In the genomic region with DNA sequence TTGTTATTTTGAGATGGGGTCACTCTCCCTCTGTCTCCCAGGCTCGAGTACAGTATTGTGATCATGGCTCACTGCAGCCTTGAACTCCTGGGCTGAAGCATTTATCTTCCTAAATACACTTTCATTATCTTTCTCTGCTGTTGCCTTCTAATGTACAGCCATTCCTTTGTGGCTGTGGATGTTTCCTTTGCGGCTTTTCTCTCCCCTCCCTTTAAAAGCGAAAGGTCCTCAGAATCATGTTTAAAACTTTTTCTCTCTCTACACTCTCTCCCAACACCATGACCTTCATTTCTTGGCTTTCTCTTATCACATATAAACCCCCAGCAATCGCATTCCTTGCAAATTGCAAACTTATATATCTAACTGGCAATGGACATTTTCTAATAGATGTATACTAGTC, we compare ENCODE assay signal across 31 cellular contexts. TPM values are rescaled to one million over a fixed set of nuclear protein-coding genes. Genes with fewer than 3 reads are reported as not detected.
DNase-seq lines count a peak whose midpoint lies in the region; ATAC-seq, FAIRE-seq and TF ChIP-seq lines count a peak whose summit lies in the region.
"Had no signal": no experiment of that assay in that cellular context is flagged by ENCODE, and none has a peak within 500 bp of the region (broad histone marks: within the 10 kb centered on the region; RNA-seq: fewer than 3 reads in every experiment).

No MANE protein-coding gene starts in this region.

- H4K20me1 ChIP-seq in GM12878 (ENCODE audit: control insufficient read depth, insufficient read depth) = no peaks in the 10 kb centered on the region
- H4K20me1 ChIP-seq: BLaER1 had no signal

- H3K36me3 Mint-ChIP-seq in activated CD8-positive, alpha-beta T cell treated with anti-CD3 and anti-CD28 coated beads, Interleukin-2, amount 10 ng/mL, durations not matched to agents 7 days and 5 days (ENCODE audit: low read depth) = no peaks in the 10 kb centered on the region
- H3K36me3 Mint-ChIP-seq in activated CD8-positive, alpha-beta T cell treated with anti-CD3 and anti-CD28 coated beads for 36 hours (ENCODE audit: low read depth) = no peaks in the 10 kb centered on the region
- no peaks in the 10 kb centered on the region for H3K36me3 Mint-ChIP-seq in glutamatergic neuron (ENCODE audit: unreplicated experiment)
- H3K36me3 Mint-ChIP-seq in CD8-positive, alpha-beta T cell = no peaks in the 10 kb centered on the region
- H3K36me3 Mint-ChIP-seq: CD4-positive, CD25-positive, alpha-beta regulatory T cell had no signal

- peaks cover 22% of the 10 kb centered on the region for H3K4me1 Mint-ChIP-seq in activated CD8-positive, alpha-beta T cell treated with anti-CD3 and anti-CD28 coated beads, Interleukin-2, amount 10 ng/mL, durations not matched to agents 7 days and 5 days (ENCODE audit: low read depth)
- peaks cover 20% of the 10 kb centered on the region for H3K4me1 Mint-ChIP-seq in activated CD8-positive, alpha-beta T cell treated with anti-CD3 and anti-CD28 coated beads for 36 hours (ENCODE audit: low read depth)
- no peaks in the 10 kb centered on the region for H3K4me1 Mint-ChIP-seq in glutamatergic neuron (ENCODE audit: low read depth, unreplicated experiment)
- peaks cover 7% of the 10 kb centered on the region for H3K4me1 Mint-ChIP-seq in CD8-positive, alpha-beta T cell (ENCODE audit: low read depth)

- H2AFZ ChIP-seq in GM12878 (ENCODE audit: control insufficient read depth, low read depth, low read length) = peak overlapping the region; percentile 48

- intact Hi-C loops in activated CD8-positive, alpha-beta T cell treated with anti-CD3 and anti-CD28 coated beads for 36 hours (cut with micrococcal nuclease) = no loop called here
- intact Hi-C loops in GM12878 (cut with micrococcal nuclease; ENCODE audit: unreplicated experiment) = no loop called here
- intact Hi-C loops in CD8-positive, alpha-beta T cell (cut with DNase I, micrococcal nuclease) = no loop called here

- no peaks in the 10 kb centered on the region for H3K9me3 ChIP-seq in MG63
- H3K9me3 ChIP-seq in GM12878 (replicated peaks; ENCODE audit: control insufficient read depth, insufficient read depth, low read length) = no peaks in the 10 kb centered on the region; the same call in 2 of the 3 replicates
- H3K9me3 ChIP-seq in CD8-positive, alpha-beta T cell (ENCODE audit: low read length) = no peaks in the 10 kb centered on the region
- H3K9me3 ChIP-seq: BLaER1, HAP-1 had no signal

- H3K4me2 ChIP-seq in GM12878 (ENCODE audit: control insufficient read depth, insufficient read depth) = peak overlapping the region; percentile 58
- H3K4me2 ChIP-seq: BLaER1 had no signal

- H3K4me3 ChIP-seq in MG63 = 0 out of 2 replicates have a peak overlapping the region, but pooled peaks have one; percentile 0
- H3K4me3 ChIP-seq in GM12878 = peak overlapping the region; percentile 42; the same call in 1 of the 2 replicates
- no peak overlapping the region for H3K4me3 ChIP-seq in CD8-positive, alpha-beta T cell (ENCODE audit: low read depth, low read length)
- H3K4me3 ChIP-seq: BLaER1, HAP-1, K562 had no signal

- in situ Hi-C loops in GM12878 (cut with MboI) = no loop called here

- TF ChIP-seq POLR2A in GM12878 (IDR thresholded peaks at IDR 0.05; ENCODE audit: low read depth, low read length) = no peak

- no TSS peak for BruUV-seq in GM12878 (replicated peaks; lab: Mats Ljungman, UMichigan)

- TF ChIP-seq EP300 in GM12878 (IDR thresholded peaks at IDR 0.05; ENCODE audit: borderline replicate concordance in 1 of 2, control insufficient read depth in 1 of 2, low read depth in 2 of 2, low read length in 2 of 2) = no peak

- CTCF ChIA-PET in activated CD8-positive, alpha-beta T cell treated with anti-CD3 and anti-CD28 coated beads, Interleukin-2, amount 10 ng/mL, durations not matched to agents 7 days and 5 days (lab: Charles Lee) = no interaction called here
- CTCF ChIA-PET in activated CD8-positive, alpha-beta T cell treated with anti-CD3 and anti-CD28 coated beads for 36 hours (lab: Charles Lee) = no interaction called here
- CTCF ChIA-PET in GM12878 (lab: Yijun Ruan, JAX) = no interaction called here
- CTCF ChIA-PET in CD8-positive, alpha-beta T cell (lab: Charles Lee) = no interaction called here

- ATAC-seq in activated CD8-positive, alpha-beta T cell treated with anti-CD3 and anti-CD28 coated beads, Interleukin-2, amount 10 ng/mL, durations not matched to agents 7 days and 5 days = no peak
- no peak for ATAC-seq in activated CD8-positive, alpha-beta T cell treated with anti-CD3 and anti-CD28 coated beads for 36 hours
- ATAC-seq in GM12878 = no peak
- no peak for ATAC-seq in CD8-positive, alpha-beta T cell
- ATAC-seq: K562, Panc1 had no signal

- H3K36me3 ChIP-seq in MG63 (no peaks in the 10 kb centered on the region), GM12878 (ENCODE audit: control insufficient read depth in 2 of 2, insufficient read depth in 2 of 2, low read length in 1 of 2) (no peaks in the 10 kb centered on the region)
- no peaks in the 10 kb centered on the region for H3K36me3 ChIP-seq in CD8-positive, alpha-beta T cell (ENCODE audit: insufficient read depth, low read length)
- H3K36me3 ChIP-seq: BLaER1, HAP-1 had no signal

- peak overlapping the region; percentile 36; the same call in 1 of the 2 replicates for H3K9ac ChIP-seq in GM12878 (ENCODE audit: control insufficient read depth, insufficient read depth, low read length)
- H3K9ac ChIP-seq: BLaER1 had no signal

- TF ChIP-seq CTCF in activated CD8-positive, alpha-beta T cell treated with anti-CD3 and anti-CD28 coated beads for 36 hours (IDR thresholded peaks at IDR 0.05) = no peak
- TF ChIP-seq CTCF in GM12878 (IDR thresholded peaks at IDR 0.05 in 2 of 3, conservative IDR thresholded peaks at IDR 0.05 in 1 of 3; ENCODE audit: control insufficient read depth in 2 of 3, extremely low read depth in 1 of 3, insufficient read depth in 1 of 3, low read depth in 3 of 3, low read length in 3 of 3) (no peak), glutamatergic neuron (IDR thresholded peaks at IDR 0.05; ENCODE audit: partially characterized antibody, unreplicated experiment) (no peak)
- TF ChIP-seq CTCF in CD8-positive, alpha-beta T cell (IDR thresholded peaks at IDR 0.05) = no peak

- H3K27me3 Mint-ChIP-seq in activated CD8-positive, alpha-beta T cell treated with anti-CD3 and anti-CD28 coated beads, Interleukin-2, amount 10 ng/mL, durations not matched to agents 7 days and 5 days (ENCODE audit: low read depth) = peaks cover 43% of the 10 kb centered on the region
- H3K27me3 Mint-ChIP-seq in activated CD8-positive, alpha-beta T cell treated with anti-CD3 and anti-CD28 coated beads for 36 hours = peaks cover 36% of the 10 kb centered on the region
- no peaks in the 10 kb centered on the region for H3K27me3 Mint-ChIP-seq in glutamatergic neuron (ENCODE audit: unreplicated experiment)
- H3K27me3 Mint-ChIP-seq in CD8-positive, alpha-beta T cell (ENCODE audit: low read depth) = peaks cover 37% of the 10 kb centered on the region

- no peak for TF ChIP-seq RAD21 in GM12878 (IDR thresholded peaks at IDR 0.05; ENCODE audit: insufficient read depth, low read depth, low read length)

- peak overlapping the region; percentile 58 for H3K27ac ChIP-seq in GM12878 (ENCODE audit: control insufficient read depth, insufficient read depth)
- H3K27ac ChIP-seq in CD8-positive, alpha-beta T cell (ENCODE audit: low read depth, low read length) = no peak overlapping the region
- H3K27ac ChIP-seq: BLaER1, RWPE1 had no signal

- no peak overlapping the region for H3K27ac Mint-ChIP-seq in activated CD8-positive, alpha-beta T cell treated with anti-CD3 and anti-CD28 coated beads, Interleukin-2, amount 10 ng/mL, durations not matched to agents 7 days and 5 days
- no peak overlapping the region for H3K27ac Mint-ChIP-seq in activated CD8-positive, alpha-beta T cell treated with anti-CD3 and anti-CD28 coated beads for 36 hours
- no peak overlapping the region for H3K27ac Mint-ChIP-seq in glutamatergic neuron (ENCODE audit: unreplicated experiment)
- H3K27ac Mint-ChIP-seq in CD8-positive, alpha-beta T cell = no peak overlapping the region
- H3K27ac Mint-ChIP-seq: CD4-positive, CD25-positive, alpha-beta regulatory T cell had no signal

- POLR2A ChIA-PET in activated CD8-positive, alpha-beta T cell treated with anti-CD3 and anti-CD28 coated beads, Interleukin-2, amount 10 ng/mL, durations not matched to agents 7 days and 5 days (lab: Charles Lee) = no interaction called here
- POLR2A ChIA-PET in activated CD8-positive, alpha-beta T cell treated with anti-CD3 and anti-CD28 coated beads for 36 hours (lab: Charles Lee) = no interaction called here
- POLR2A ChIA-PET in GM12878 (lab: Charles Lee) = no interaction called here
- POLR2A ChIA-PET in CD8-positive, alpha-beta T cell (lab: Charles Lee) = no interaction called here

- RAD21 ChIA-PET in GM12878 (lab: Charles Lee; ENCODE audit: unreplicated experiment) = no interaction called here

- H3K4me3 Mint-ChIP-seq in activated CD8-positive, alpha-beta T cell treated with anti-CD3 and anti-CD28 coated beads, Interleukin-2, amount 10 ng/mL, durations not matched to agents 7 days and 5 days = peak overlapping the region; percentile 1
- H3K4me3 Mint-ChIP-seq in activated CD8-positive, alpha-beta T cell treated with anti-CD3 and anti-CD28 coated beads for 36 hours = no peak overlapping the region
- H3K4me3 Mint-ChIP-seq in glutamatergic neuron (ENCODE audit: unreplicated experiment) = no peak overlapping the region
- H3K4me3 Mint-ChIP-seq in CD8-positive, alpha-beta T cell = no peak overlapping the region
- H3K4me3 Mint-ChIP-seq: CD4-positive, CD25-positive, alpha-beta regulatory T cell had no signal

- SMC1A ChIA-PET in GM12878 (lab: Charles Lee; ENCODE audit: uncharacterized antibody, unreplicated experiment) = no interaction called here

- H3K9me3 Mint-ChIP-seq in activated CD8-positive, alpha-beta T cell treated with anti-CD3 and anti-CD28 coated beads, Interleukin-2, amount 10 ng/mL, durations not matched to agents 7 days and 5 days (ENCODE audit: insufficient read depth) = no peaks in the 10 kb centered on the region
- peaks cover 4% of the 10 kb centered on the region for H3K9me3 Mint-ChIP-seq in activated CD8-positive, alpha-beta T cell treated with anti-CD3 and anti-CD28 coated beads for 36 hours
- no peaks in the 10 kb centered on the region for H3K9me3 Mint-ChIP-seq in glutamatergic neuron (ENCODE audit: unreplicated experiment)
- H3K9me3 Mint-ChIP-seq in CD8-positive, alpha-beta T cell = no peaks in the 10 kb centered on the region

- H3K79me2 ChIP-seq in GM12878 (ENCODE audit: control insufficient read depth, insufficient read depth, low read length) = no peaks in the 10 kb centered on the region

- FAIRE-seq in GM12878 (lab: Jason Lieb, UNC) = no peak
- FAIRE-seq: D721Med, G401.6, GM12891, HTR-8/SVneo, K562 had no signal

- WGBS in GM12878 (ENCODE audit: insufficient coverage, insufficient replicate concordance, low lambda C conversion rate, missing lambda C conversion rate) = 30% methylated on average over 4 of the region's 4 CpGs

- peaks cover 80% of the 10 kb centered on the region for H3K27me3 ChIP-seq in MG63
- H3K27me3 ChIP-seq in GM12878 (replicated peaks in 1 of 2; ENCODE audit: control insufficient read depth in 2 of 2, insufficient read depth in 2 of 2, low read length in 1 of 2) = no peaks in the 10 kb centered on the region
- H3K27me3 ChIP-seq in CD8-positive, alpha-beta T cell (ENCODE audit: insufficient read depth, low read length) = no peaks in the 10 kb centered on the region
- H3K27me3 ChIP-seq: BLaER1 had no signal

- no peak for DNase-seq in activated CD8-positive, alpha-beta T cell treated with anti-CD3 and anti-CD28 coated beads, Interleukin-2, amount 10 ng/mL, durations not matched to agents 7 days and 5 days
- DNase-seq in activated CD8-positive, alpha-beta T cell treated with anti-CD3 and anti-CD28 coated beads for 36 hours = no peak
- DNase-seq in GDM1 (lab: John Stamatoyannopoulos, UW) (peak; percentile 5), MG63 (no peak), GM12878 (ENCODE audit: low read depth, low spot score) (no peak), glutamatergic neuron (no peak), MV-4-11 (lab: John Stamatoyannopoulos, UW) (no peak)
- no peak for DNase-seq in CD8-positive, alpha-beta T cell
- DNase-seq: 8988T; CD4-positive, CD25-positive, alpha-beta regulatory T cell; DMS53; NCI-H1048; NCI-H1417; NCI-H1694; NCI-H2029 treated with DMSO at 0.1 percent for 48 hours; NCI-H2227 treated with DMSO at 0.1 percent for 48 hours; NCI-H526 treated with DMSO at 0.1 percent for 48 hours; SHP77 had no signal

- peaks cover 22% of the 10 kb centered on the region for H3K4me1 ChIP-seq in GM12878 (ENCODE audit: control insufficient read depth, insufficient read depth, low read length)
- no peaks in the 10 kb centered on the region for H3K4me1 ChIP-seq in CD8-positive, alpha-beta T cell (ENCODE audit: insufficient read depth, low read length)
- H3K4me1 ChIP-seq: HAP-1 had no signal

RNA-seq across cellular contexts. Expression of a gene that starts 1.6 kb away (rescaled TPM):
- total RNA-seq in activated CD8-positive, alpha-beta T cell treated with anti-CD3 and anti-CD28 coated beads, Interleukin-2, amount 10 ng/mL, durations not matched to agents 7 days and 5 days = not detected
- total RNA-seq in activated CD8-positive, alpha-beta T cell treated with anti-CD3 and anti-CD28 coated beads for 36 hours = not detected
- total RNA-seq in MG63 (2014; rRNA removed; shearing (Covaris generic); ENCODE audit: low replicate concordance) = not detected in 2 replicates
- total RNA-seq in GM12878 (2013; cell fraction: nucleolus; rRNA removed) = 5.9 and 6.9 TPM in 2 replicates
- total RNA-seq in GM12878 (2014; rRNA removed) (0.33 and 0.73 TPM in 2 replicates), GM12878 (2014; rRNA removed; fragmentation: Illumina TruSeq; extraction: Trizol) (0.31 and 0.46 TPM in 2 replicates), GM12878 (2021) (0.26 TPM in 1 of 2 replicates, not detected in the other), glutamatergic neuron (ENCODE audit: unreplicated experiment) (not detected)
- polyA plus RNA-seq in GM12878 (2011; ENCODE audit: low read depth) = not detected
- polyA plus RNA-seq in GM12878 (2011; rRNA removed) (2.8 and 3.7 TPM in 2 replicates), GM12878 (2014; fragmentation: Illumina TruSeq; extraction: Trizol) (0.43 and 1.1 TPM in 2 replicates), GM12878 (2014; fragmentation: Nextera tagmentation; extraction: Ambion mirVana) (1 to 10 TPM; 1.3 to 1.8 TPM), GM12878 (2014; rRNA removed) (0.06 and 0.59 TPM in 2 replicates), GM12878 (2016; fragmentation: Nextera tagmentation; extraction: Ambion mirVana) (not detected)
- polyA plus RNA-seq in GM12878 (2011; cell fraction: cytosol; rRNA removed) = 1.2 and 2.1 TPM in 2 replicates
- polyA plus RNA-seq in GM12878 (2011; cell fraction: nucleus; rRNA removed) = 2.0 and 3.0 TPM in 2 replicates
- polyA plus RNA-seq in GM12878 (2012) = 0.23 and 0.36 TPM in 2 replicates
- polyA minus RNA-seq in GM12878 (2011; rRNA and poly(A)+ RNA removed) = 3.3 and 3.8 TPM in 2 replicates
- polyA minus RNA-seq in GM12878 (2011; cell fraction: cytosol; rRNA and poly(A)+ RNA removed) = not detected in 2 replicates
- 2.6 and 3.0 TPM in 2 replicates for polyA minus RNA-seq in GM12878 (2011; cell fraction: nucleus; rRNA and poly(A)+ RNA removed)
- not detected for total RNA-seq in CD8-positive, alpha-beta T cell
- total RNA-seq: CD4-positive, CD25-positive, alpha-beta regulatory T cell; K562; LHCN-M2; MCF 10A; NCI-H460; SK-MEL-5 had no signal
- polyA plus RNA-seq: CD4-positive, CD25-positive, alpha-beta regulatory T cell; K562 had no signal

RNA-seq across cellular contexts. Expression of a gene that starts 15.8 kb away (rescaled TPM):
- not detected for total RNA-seq in activated CD8-positive, alpha-beta T cell treated with anti-CD3 and anti-CD28 coated beads, Interleukin-2, amount 10 ng/mL, durations not matched to agents 7 days and 5 days
- not detected for total RNA-seq in activated CD8-positive, alpha-beta T cell treated with anti-CD3 and anti-CD28 coated beads for 36 hours
- not detected in 2 replicates for total RNA-seq in MG63 (2014; rRNA removed; shearing (Covaris generic); ENCODE audit: low replicate concordance)
- 4.9 and 6.9 TPM in 2 replicates for total RNA-seq in GM12878 (2013; cell fraction: nucleolus; rRNA removed)
- total RNA-seq in GM12878 (2014; rRNA removed) = not detected in 2 replicates
- not detected in 2 replicates for total RNA-seq in GM12878 (2014; rRNA removed; fragmentation: Illumina TruSeq; extraction: Trizol)
- not detected in 2 replicates for total RNA-seq in GM12878 (2021)
- polyA plus RNA-seq in GM12878 (2011; ENCODE audit: low read depth) = not detected
- 0.06 TPM in 1 of 2 replicates, not detected in the other for polyA plus RNA-seq in GM12878 (2011; rRNA removed)
- not detected in 2 replicates for polyA plus RNA-seq in GM12878 (2011; cell fraction: cytosol; rRNA removed)
- polyA plus RNA-seq in GM12878 (2011; cell fraction: nucleus; rRNA removed) = 0.38 and 1.4 TPM in 2 replicates
- not detected in 2 replicates for polyA plus RNA-seq in GM12878 (2012)
- polyA plus RNA-seq in GM12878 (2014; fragmentation: Illumina TruSeq; extraction: Trizol) = not detected in 2 replicates
- polyA plus RNA-seq in GM12878 (2014; fragmentation: Nextera tagmentation; extraction: Ambion mirVana) = not detected
- polyA plus RNA-seq in GM12878 (2014; rRNA removed) = not detected in 2 replicates
- polyA plus RNA-seq in GM12878 (2016; fragmentation: Nextera tagmentation; extraction: Ambion mirVana) = not detected
- polyA minus RNA-seq in GM12878 (2011; rRNA and poly(A)+ RNA removed) = 0.37 TPM in 1 of 2 replicates, not detected in the other
- not detected in 2 replicates for polyA minus RNA-seq in GM12878 (2011; cell fraction: cytosol; rRNA and poly(A)+ RNA removed)
- polyA minus RNA-seq in GM12878 (2011; cell fraction: nucleus; rRNA and poly(A)+ RNA removed) = 0.60 TPM in 1 of 2 replicates, not detected in the other
- not detected for total RNA-seq in glutamatergic neuron (ENCODE audit: unreplicated experiment)
- not detected for total RNA-seq in CD8-positive, alpha-beta T cell
- total RNA-seq: CD4-positive, CD25-positive, alpha-beta regulatory T cell; K562; LHCN-M2; MCF 10A; NCI-H460; SK-MEL-5 had no signal
- polyA plus RNA-seq: CD4-positive, CD25-positive, alpha-beta regulatory T cell; K562 had no signal

RNA-seq across cellular contexts. Expression of a gene that starts 25.3 kb away (rescaled TPM):
- total RNA-seq in activated CD8-positive, alpha-beta T cell treated with anti-CD3 and anti-CD28 coated beads, Interleukin-2, amount 10 ng/mL, durations not matched to agents 7 days and 5 days = not detected
- not detected for total RNA-seq in activated CD8-positive, alpha-beta T cell treated with anti-CD3 and anti-CD28 coated beads for 36 hours
- not detected in 2 replicates for total RNA-seq in MG63 (2014; rRNA removed; shearing (Covaris generic); ENCODE audit: low replicate concordance)
- not detected in 2 replicates for total RNA-seq in GM12878 (2013; cell fraction: nucleolus; rRNA removed)
- total RNA-seq in GM12878 (2014; rRNA removed) = not detected in 2 replicates
- not detected in 2 replicates for total RNA-seq in GM12878 (2014; rRNA removed; fragmentation: Illumina TruSeq; extraction: Trizol)
- not detected in 2 replicates for total RNA-seq in GM12878 (2021)
- polyA plus RNA-seq in GM12878 (2011; ENCODE audit: low read depth) = not detected
- not detected in 2 replicates for polyA plus RNA-seq in GM12878 (2011; rRNA removed)
- polyA plus RNA-seq in GM12878 (2011; cell fraction: cytosol; rRNA removed) = not detected in 2 replicates
- not detected in 2 replicates for polyA plus RNA-seq in GM12878 (2011; cell fraction: nucleus; rRNA removed)
- not detected in 2 replicates for polyA plus RNA-seq in GM12878 (2012)
- not detected in 2 replicates for polyA plus RNA-seq in GM12878 (2014; fragmentation: Illumina TruSeq; extraction: Trizol)
- not detected for polyA plus RNA-seq in GM12878 (2014; fragmentation: Nextera tagmentation; extraction: Ambion mirVana)
- polyA plus RNA-seq in GM12878 (2014; rRNA removed) = not detected in 2 replicates
- polyA plus RNA-seq in GM12878 (2016; fragmentation: Nextera tagmentation; extraction: Ambion mirVana) = not detected
- not detected in 2 replicates for polyA minus RNA-seq in GM12878 (2011; rRNA and poly(A)+ RNA removed)
- polyA minus RNA-seq in GM12878 (2011; cell fraction: cytosol; rRNA and poly(A)+ RNA removed) = not detected in 2 replicates
- polyA minus RNA-seq in GM12878 (2011; cell fraction: nucleus; rRNA and poly(A)+ RNA removed) = not detected in 2 replicates
- not detected for total RNA-seq in glutamatergic neuron (ENCODE audit: unreplicated experiment)
- not detected for total RNA-seq in CD8-positive, alpha-beta T cell
- total RNA-seq: CD4-positive, CD25-positive, alpha-beta regulatory T cell; K562; LHCN-M2; MCF 10A; NCI-H460; SK-MEL-5 had no signal
- polyA plus RNA-seq: CD4-positive, CD25-positive, alpha-beta regulatory T cell; K562 had no signal

RNA-seq across cellular contexts. Expression of a gene that starts 32.9 kb away (rescaled TPM):
- not detected for total RNA-seq in activated CD8-positive, alpha-beta T cell treated with anti-CD3 and anti-CD28 coated beads, Interleukin-2, amount 10 ng/mL, durations not matched to agents 7 days and 5 days
- not detected for total RNA-seq in activated CD8-positive, alpha-beta T cell treated with anti-CD3 and anti-CD28 coated beads for 36 hours
- total RNA-seq in MG63 (2014; rRNA removed; shearing (Covaris generic); ENCODE audit: low replicate concordance) = not detected in 2 replicates
- 1.2 and 2.0 TPM in 2 replicates for total RNA-seq in GM12878 (2013; cell fraction: nucleolus; rRNA removed)
- total RNA-seq in GM12878 (2014; rRNA removed) (0.22 TPM in 1 of 2 replicates, not detected in the other), GM12878 (2014; rRNA removed; fragmentation: Illumina TruSeq; extraction: Trizol) (not detected in 2 replicates), GM12878 (2021) (not detected in 2 replicates), glutamatergic neuron (ENCODE audit: unreplicated experiment) (not detected)
- not detected for polyA plus RNA-seq in GM12878 (2011; ENCODE audit: low read depth)
- polyA plus RNA-seq in GM12878 (2011; rRNA removed) (0.04 and 0.14 TPM in 2 replicates), GM12878 (2014; fragmentation: Illumina TruSeq; extraction: Trizol) (not detected in 2 replicates), GM12878 (2014; fragmentation: Nextera tagmentation; extraction: Ambion mirVana) (not detected), GM12878 (2014; rRNA removed) (not detected in 2 replicates), GM12878 (2016; fragmentation: Nextera tagmentation; extraction: Ambion mirVana) (not detected)
- polyA plus RNA-seq in GM12878 (2011; cell fraction: cytosol; rRNA removed) = not detected in 2 replicates
- 0.25 and 0.39 TPM in 2 replicates for polyA plus RNA-seq in GM12878 (2011; cell fraction: nucleus; rRNA removed)
- polyA plus RNA-seq in GM12878 (2012) = not detected in 2 replicates
- not detected in 2 replicates for polyA minus RNA-seq in GM12878 (2011; rRNA and poly(A)+ RNA removed)
- not detected in 2 replicates for polyA minus RNA-seq in GM12878 (2011; cell fraction: cytosol; rRNA and poly(A)+ RNA removed)
- 0.36 TPM in 1 of 2 replicates, not detected in the other for polyA minus RNA-seq in GM12878 (2011; cell fraction: nucleus; rRNA and poly(A)+ RNA removed)
- total RNA-seq in CD8-positive, alpha-beta T cell = not detected
- total RNA-seq: CD4-positive, CD25-positive, alpha-beta regulatory T cell; K562; LHCN-M2; MCF 10A; NCI-H460; SK-MEL-5 had no signal
- polyA plus RNA-seq: CD4-positive, CD25-positive, alpha-beta regulatory T cell; K562 had no signal

RNA-seq across cellular contexts. Expression of a gene that starts 48.4 kb away (rescaled TPM):
- total RNA-seq in activated CD8-positive, alpha-beta T cell treated with anti-CD3 and anti-CD28 coated beads, Interleukin-2, amount 10 ng/mL, durations not matched to agents 7 days and 5 days = 10 to 100 TPM; 17.9 to 18.8 TPM
- total RNA-seq in activated CD8-positive, alpha-beta T cell treated with anti-CD3 and anti-CD28 coated beads for 36 hours = 10 to 100 TPM; 15.6 to 15.8 TPM
- total RNA-seq in MG63 (2014; rRNA removed; shearing (Covaris generic); ENCODE audit: low replicate concordance) = 46.6 and 58.6 TPM in 2 replicates
- total RNA-seq in GM12878 (2013; cell fraction: nucleolus; rRNA removed) = 61.0 and 61.2 TPM in 2 replicates
- 17.7 and 20.2 TPM in 2 replicates for total RNA-seq in GM12878 (2014; rRNA removed)
- 15.3 and 15.8 TPM in 2 replicates for total RNA-seq in GM12878 (2014; rRNA removed; fragmentation: Illumina TruSeq; extraction: Trizol)
- total RNA-seq in GM12878 (2021) = 17.2 and 17.7 TPM in 2 replicates
- polyA plus RNA-seq in GM12878 (2011; ENCODE audit: low read depth) = 6.7 TPM
- 37.7 and 53.4 TPM in 2 replicates for polyA plus RNA-seq in GM12878 (2011; rRNA removed)
- 14.3 and 14.9 TPM in 2 replicates for polyA plus RNA-seq in GM12878 (2011; cell fraction: cytosol; rRNA removed)
- polyA plus RNA-seq in GM12878 (2011; cell fraction: nucleus; rRNA removed) = 31.9 and 42.0 TPM in 2 replicates
- polyA plus RNA-seq in GM12878 (2012) = 8.9 and 14.1 TPM in 2 replicates
- polyA plus RNA-seq in GM12878 (2014; fragmentation: Illumina TruSeq; extraction: Trizol) = 18.3 and 23.1 TPM in 2 replicates
- 1 to 10 TPM; 3.8 to 5.8 TPM for polyA plus RNA-seq in GM12878 (2014; fragmentation: Nextera tagmentation; extraction: Ambion mirVana)
- 13.7 and 15.8 TPM in 2 replicates for polyA plus RNA-seq in GM12878 (2014; rRNA removed)
- 10 to 100 TPM; 17.5 to 18.6 TPM for polyA plus RNA-seq in GM12878 (2016; fragmentation: Nextera tagmentation; extraction: Ambion mirVana)
- 34.8 and 44.0 TPM in 2 replicates for polyA minus RNA-seq in GM12878 (2011; rRNA and poly(A)+ RNA removed)
- 11.2 and 14.0 TPM in 2 replicates for polyA minus RNA-seq in GM12878 (2011; cell fraction: cytosol; rRNA and poly(A)+ RNA removed)
- 49.2 and 52.4 TPM in 2 replicates for polyA minus RNA-seq in GM12878 (2011; cell fraction: nucleus; rRNA and poly(A)+ RNA removed)
- total RNA-seq in glutamatergic neuron (ENCODE audit: unreplicated experiment) = 38.7 TPM
- total RNA-seq in CD8-positive, alpha-beta T cell = 10 to 100 TPM; 11.2 to 11.4 TPM
- polyA plus RNA-seq: K562 had no signal
